8 cellular contexts compared by ENCODE assay signal in the genomic region with DNA sequence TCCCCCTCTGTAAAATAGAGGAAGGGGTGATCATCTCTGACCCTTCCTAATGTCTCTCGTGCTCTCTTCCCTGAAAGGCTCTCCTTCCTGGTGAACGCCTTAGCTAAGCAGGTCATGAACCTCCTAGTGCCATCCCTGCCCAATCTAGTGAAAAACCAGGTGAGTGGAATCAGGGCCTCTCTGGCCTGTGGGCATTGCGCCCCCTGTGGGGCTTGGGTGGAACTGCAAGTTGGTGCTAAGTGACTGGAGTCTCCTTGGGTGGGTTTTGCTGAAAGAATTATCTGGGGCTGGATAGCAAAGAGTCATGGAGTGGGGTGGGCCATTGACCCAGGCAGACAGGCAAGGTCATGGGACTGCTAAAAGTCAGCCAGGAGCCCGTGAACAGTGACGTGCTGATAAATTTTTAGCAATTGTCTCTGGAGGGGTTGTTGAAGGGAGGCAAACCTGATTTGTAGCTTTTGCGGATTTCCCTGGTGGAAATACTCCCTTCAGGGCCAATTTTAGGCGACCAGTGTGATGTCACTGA. TPM values are rescaled to one million over a fixed set of nuclear protein-coding genes. Genes with fewer than 3 reads are reported as not detected.
DNase-seq lines count a peak whose midpoint lies in the region; ATAC-seq and FAIRE-seq lines count a peak whose summit lies in the region.

No MANE protein-coding gene starts in this region.

- FAIRE-seq in small intestine (lab: Jason Lieb, UNC), result no peak

- DNase-seq in Ammon's horn (ENCODE audit: low spot score) (peak; percentile 34), H4 (ENCODE audit: low spot score) (peak; percentile 19), RPMI8226 (peak; percentile 69), activated gamma-delta T cell (lab: John Stamatoyannopoulos, UW) (peak; percentile 22), head of caudate nucleus (peak in 41 of 42 donors; percentile 27 to 90 (median 65)), small intestine (peak; percentile 26)

- no peaks in the 10 kb centered on the region for H3K36me3 ChIP-seq in small intestine (ENCODE audit: control insufficient read depth in 2 of 2, insufficient read depth in 2 of 2, low read length in 2 of 2)

- intact Hi-C loops in head of caudate nucleus (cut with DNase I), result loop anchor here (10.0 kb wide), 2 partner anchors 197 to 387 kb away; no protein-coding TSS in a partner anchor

- no peaks in the 10 kb centered on the region for H3K4me1 ChIP-seq in small intestine (ENCODE audit: control insufficient read depth in 2 of 2, insufficient read depth in 1 of 2, low read depth in 1 of 2, low read length in 1 of 2)

- H3K27ac ChIP-seq in small intestine (ENCODE audit: low read depth in 1 of 2, low read length in 1 of 2), result no peak overlapping the region

- H3K9me3 ChIP-seq in small intestine (ENCODE audit: control insufficient read depth, low read depth), result no peaks in the 10 kb centered on the region

- no peak for ATAC-seq in HG03521 (IDR thresholded peaks at IDR 0.05; ENCODE audit: unreplicated experiment)
- no peak for ATAC-seq in HG03571 (IDR thresholded peaks at IDR 0.05; ENCODE audit: unreplicated experiment)

- H3K27me3 ChIP-seq in small intestine (ENCODE audit: control insufficient read depth in 2 of 2, insufficient read depth in 2 of 2, low read length in 2 of 2), result peaks cover 0 to 2% of the 10 kb centered on the region in 2 donors

- WGBS in small intestine, 3 donors, result 22 to 37% (median 35%) methylated on average over 7 of the region's 7 CpGs

- no peak overlapping the region for H3K4me3 ChIP-seq in small intestine (ENCODE audit: low read depth in 1 of 2, low read length in 2 of 2)

RNA-seq across cellular contexts. Expression of a gene that starts 8.9 kb away (rescaled TPM):
- 0.56 and 0.76 TPM in 2 replicates for total RNA-seq in H4 (2014; rRNA removed; shearing (Covaris generic))
- polyA plus RNA-seq in small intestine, result 1 to 10 TPM in 1 of 3 donors, not detected in 2; 1.3 TPM

RNA-seq across cellular contexts. Expression of a gene that starts 56.1 kb away (rescaled TPM):
- total RNA-seq in H4 (2014; rRNA removed; shearing (Covaris generic)), result not detected in 2 replicates
- polyA plus RNA-seq in small intestine, result under 1 TPM in 1 of 3 donors, not detected in 2; 0.67 TPM

Comparison
In these comparisons a context has a peak if more than half of its experiments do, and no peak if none do; other contexts are left out.
1. DNase-seq: peak in every context shown above with its lines; median percentile 69 in RPMI8226; 65 in head of caudate nucleus; 34 in Ammon's horn; 26 in small intestine; 22 in activated gamma-delta T cell; 19 in H4.